In genomic region chr9:35728041-35728971, GRCh38 we compare ENCODE assay signal across 9 cellular contexts. TPM values are rescaled to one million over a fixed set of nuclear protein-coding genes. Genes with fewer than 3 reads are reported as not detected.
DNase-seq lines count a peak whose midpoint lies in the region; ATAC-seq and TF ChIP-seq lines count a peak whose summit lies in the region.
"Had no signal": no experiment of that assay in that cellular context is flagged by ENCODE, and none has a peak within 500 bp of the region (broad histone marks: within the 10 kb centered on the region; RNA-seq: fewer than 3 reads in every experiment).

No MANE protein-coding gene starts in this region.

- H3K27ac ChIP-seq in KOPT-K1 (ENCODE audit: low read depth, low read length, poor library complexity, severe bottlenecking) (peak overlapping the region; percentile 6), adipose tissue (ENCODE audit: low read depth, low read length) (peak overlapping the region; percentile 40), hepatocyte (peak overlapping the region; percentile 92)

- peaks cover 27% of the 10 kb centered on the region for H4K20me1 ChIP-seq in hepatocyte (ENCODE audit: insufficient read depth, poor library complexity, severe bottlenecking)

- no peaks in the 10 kb centered on the region for H3K27me3 Mint-ChIP-seq in Calu3 (ENCODE audit: unreplicated experiment)
- H3K27me3 Mint-ChIP-seq: stimulated activated naive CD8-positive, alpha-beta T cell treated with anti-CD3 and anti-CD28 coated beads, Interleukin-15, Interleukin-2, amounts not matched to agents 100 ng/mL and 50 ng/mL, for 24 hours had no signal

- H3K4me3 ChIP-seq in hepatocyte: no peak overlapping the region
- peak overlapping the region; percentile 90 for H3K4me3 ChIP-seq in skeletal muscle cell (ENCODE audit: low read depth, low read length)

- no peaks in the 10 kb centered on the region for H3K27me3 ChIP-seq in hepatocyte

- no peak overlapping the region for H3K27ac Mint-ChIP-seq in Calu3 (ENCODE audit: unreplicated experiment)
- H3K27ac Mint-ChIP-seq: stimulated activated naive CD8-positive, alpha-beta T cell treated with anti-CD3 and anti-CD28 coated beads, Interleukin-15, Interleukin-2, amounts not matched to agents 100 ng/mL and 50 ng/mL, for 24 hours had no signal

- TF ChIP-seq CTCF in hepatocyte (IDR thresholded peaks at IDR 0.05; ENCODE audit: poor library complexity) (no peak), Calu3 (IDR thresholded peaks at IDR 0.05; ENCODE audit: unreplicated experiment) (no peak)

- H3K4me2 ChIP-seq in hepatocyte: peak overlapping the region; percentile 89

- no peaks in the 10 kb centered on the region for H3K9me3 ChIP-seq in KOPT-K1 (ENCODE audit: insufficient read depth, low read length, poor library complexity, severe bottlenecking)
- H3K9me3 ChIP-seq in hepatocyte (ENCODE audit: low read depth): no peaks in the 10 kb centered on the region

- H3K9me2 ChIP-seq in hepatocyte (replicated peaks; ENCODE audit: insufficient read depth): no peaks in the 10 kb centered on the region

- H3K4me1 ChIP-seq in hepatocyte (ENCODE audit: insufficient read depth): peaks cover 43% of the 10 kb centered on the region

- DNase-seq in GM03348 (ENCODE audit: low spot score) (peak; percentile 92), hepatocyte (ENCODE audit: low spot score) (peak; percentile 66), skeletal muscle cell (ENCODE audit: low read depth) (peak; percentile 71), Calu3 (no peak)
- DNase-seq in effector CD8-positive, alpha-beta T cell (lab: John Stamatoyannopoulos, UW): no peak

- ATAC-seq in HG03354 (IDR thresholded peaks at IDR 0.05; ENCODE audit: poor library complexity, severe bottlenecking, unreplicated experiment): no peak

- H3K36me3 Mint-ChIP-seq in Calu3 (ENCODE audit: insufficient read depth, unreplicated experiment): peaks cover 37% of the 10 kb centered on the region

- WGBS in adipose tissue, 3 donors: 7 to 19% (median 11%) methylated on average over 9 to 10 of the region's 10 CpGs
- 7% methylated on average over 10 of the region's 10 CpGs for WGBS in hepatocyte (ENCODE audit: low lambda C conversion rate, missing lambda C conversion rate)

- H3K36me3 ChIP-seq in KOPT-K1 (ENCODE audit: insufficient read depth, low read length): peaks cover 37% of the 10 kb centered on the region
- no peaks in the 10 kb centered on the region for H3K36me3 ChIP-seq in hepatocyte (replicated peaks; ENCODE audit: insufficient read depth, low read depth)

- intact Hi-C loops in Calu3 (cut with micrococcal nuclease; ENCODE audit: unreplicated experiment): no loop called here

- BruUV-seq in Calu3 (replicated peaks; lab: Mats Ljungman, UMichigan): no TSS peak

- H3K9me3 Mint-ChIP-seq in Calu3 (ENCODE audit: low read depth, unreplicated experiment): no peaks in the 10 kb centered on the region
- H3K9me3 Mint-ChIP-seq: stimulated activated naive CD8-positive, alpha-beta T cell treated with anti-CD3 and anti-CD28 coated beads, Interleukin-15, Interleukin-2, amounts not matched to agents 100 ng/mL and 50 ng/mL, for 24 hours had no signal

- no peaks in the 10 kb centered on the region for H3K4me1 Mint-ChIP-seq in Calu3 (ENCODE audit: low read depth, unreplicated experiment)

- no peak overlapping the region for H3K4me3 Mint-ChIP-seq in Calu3 (ENCODE audit: low read depth, unreplicated experiment)
- H3K4me3 Mint-ChIP-seq: stimulated activated naive CD8-positive, alpha-beta T cell treated with anti-CD3 and anti-CD28 coated beads, Interleukin-15, Interleukin-2, amounts not matched to agents 100 ng/mL and 50 ng/mL, for 24 hours had no signal

- CTCF ChIA-PET in Calu3 (lab: Charles Lee): interaction anchor here (0.6 to 1.0 kb wide), 2 partner anchors 31 to 32 kb away, joined by 3 to 5 read pairs; no protein-coding TSS in a partner anchor

- peaks cover 64% of the 10 kb centered on the region for H3K79me2 ChIP-seq in hepatocyte

- H2AFZ ChIP-seq in hepatocyte: no peak overlapping the region

RNA-seq across cellular contexts. Expression of gene TLN1, which starts 3.7 kb away (rescaled TPM):
- polyA plus RNA-seq in adipose tissue: 100 to 1,000 TPM in 2 of 3 donors, 10 to 100 TPM in 1; 72.4 to 310 (median 201) TPM
- total RNA-seq in hepatocyte: 100 and 113 TPM in 2 replicates
- 70.5 and 73.4 TPM in 2 replicates for polyA plus RNA-seq in hepatocyte
- 91.1 and 98.7 TPM in 2 replicates for total RNA-seq in Calu3 (2022)

RNA-seq across cellular contexts. Expression of gene CREB3, which starts 4.2 kb away (rescaled TPM):
- polyA plus RNA-seq in adipose tissue: 10 to 100 TPM; 23.1 to 37.0 (median 33.0) TPM
- 54.6 and 69.6 TPM in 2 replicates for total RNA-seq in hepatocyte
- 79.8 and 79.9 TPM in 2 replicates for polyA plus RNA-seq in hepatocyte
- 26.5 and 29.4 TPM in 2 replicates for total RNA-seq in Calu3 (2022)

RNA-seq across cellular contexts. Expression of gene GBA2, which starts 20.7 kb away (rescaled TPM):
- polyA plus RNA-seq in adipose tissue (10 to 100 TPM; 24.0 to 48.8 (median 36.8) TPM), hepatocyte (77.5 and 80.2 TPM in 2 replicates)
- total RNA-seq in hepatocyte (58.5 and 60.5 TPM in 2 replicates), Calu3 (2022) (62.4 and 62.7 TPM in 2 replicates)

RNA-seq across cellular contexts. Expression of gene RGP1, which starts 20.8 kb away (rescaled TPM):
- polyA plus RNA-seq in adipose tissue: 10 to 100 TPM in 1 of 3 donors, 1 to 10 TPM in 2; 7.3 to 16.0 (median 9.9) TPM
- total RNA-seq in hepatocyte: 17.1 and 19.3 TPM in 2 replicates
- polyA plus RNA-seq in hepatocyte: 11.2 and 11.4 TPM in 2 replicates
- total RNA-seq in Calu3 (2022): 26.6 and 31.6 TPM in 2 replicates

RNA-seq across cellular contexts. Expression of gene MSMP, which starts 25.8 kb away (rescaled TPM):
- polyA plus RNA-seq in adipose tissue (under 1 TPM in 2 of 3 donors, not detected in 1; 0.30 to 1.00 TPM), hepatocyte (not detected in 2 replicates)
- total RNA-seq in hepatocyte (not detected in 2 replicates), Calu3 (2022) (not detected in 2 replicates)

Comparison
In these comparisons a context has a peak if more than half of its experiments do, and no peak if none do; other contexts are left out.
1. DNase-seq: peak in GM03348 (single experiment), hepatocyte (single experiment) and skeletal muscle cell (single experiment); none in effector CD8-positive, alpha-beta T cell (single experiment) and Calu3 (single experiment).
2. H3K27ac ChIP-seq: peak in every context shown above with its lines; median percentile 92 in hepatocyte; 40 in adipose tissue; 6 in KOPT-K1.